20 cellular contexts compared by ENCODE assay signal in genomic region chr1:19014765-19015164, GRCh38.
"Had no signal": no experiment of that assay in that cellular context is flagged by ENCODE, and none has a peak within 500 bp of the region (broad histone marks: within the 10 kb centered on the region; RNA-seq: fewer than 3 reads in every experiment).

No MANE protein-coding gene starts in this region.

- H3K4me3 Mint-ChIP-seq: activated T-cell treated with anti-CD3 and anti-CD28 coated beads, Interleukin-2, amount 50 U/mL, for 4 hours; memory B cell; naive thymus-derived CD8-positive, alpha-beta T cell had no signal

- H3K36me3 Mint-ChIP-seq: naive thymus-derived CD8-positive, alpha-beta T cell had no signal

- DNase-seq: activated CD4-positive, alpha-beta T cell treated with anti-CD3 and anti-CD28 coated beads, Interleukin-2, amount 50 U/mL, for 48 hours; activated effector memory CD4-positive, alpha-beta T cell treated with anti-CD3 and anti-CD28 coated beads, Interleukin-2, amount 50 U/mL, for 16 hours; activated naive CD4-positive, alpha-beta T cell treated with anti-CD3 and anti-CD28 coated beads, Interleukin-2, amount 50 U/mL, for 16 hours; activated T-cell treated with anti-CD3 and anti-CD28 coated beads, Interleukin-2, amount 50 U/mL, for 4 hours; cortex of kidney; erythroblast; heart left ventricle; kidney glomerular epithelial cell; left ventricle myocardium inferior; naive thymus-derived CD8-positive, alpha-beta T cell; posterior cingulate gyrus; retina; stimulated activated naive CD8-positive, alpha-beta T cell treated with anti-CD3 and anti-CD28 coated beads, Interleukin-15, Interleukin-2, amounts not matched to agents 100 U/mL and 50 U/mL, for 24 hours; substantia nigra; tibial artery; uterus had no signal

- H3K27ac ChIP-seq: ascending aorta, gastroesophageal sphincter, heart left ventricle, left ventricle myocardium inferior, neutrophil, tibial artery, uterus had no signal

- H3K9me3 Mint-ChIP-seq: activated T-cell treated with anti-CD3 and anti-CD28 coated beads, Interleukin-2, amount 50 U/mL, for 4 hours; memory B cell had no signal

- H3K36me3 ChIP-seq: ascending aorta, gastroesophageal sphincter, heart left ventricle, left ventricle myocardium inferior, neutrophil, tibial artery, uterus had no signal

- H3K27ac Mint-ChIP-seq: memory B cell; naive thymus-derived CD8-positive, alpha-beta T cell had no signal

- H3K4me3 ChIP-seq: ascending aorta, gastroesophageal sphincter, heart left ventricle, left ventricle myocardium inferior, tibial artery, uterus had no signal

- H3K27me3 ChIP-seq: ascending aorta, gastroesophageal sphincter, heart left ventricle, tibial artery, uterus had no signal

- H3K9me3 ChIP-seq: ascending aorta, gastroesophageal sphincter, heart left ventricle, neutrophil, tibial artery, uterus had no signal

- H3K4me1 ChIP-seq: uterus had no signal

- ATAC-seq: activated T-cell treated with anti-CD3 and anti-CD28 coated beads, Interleukin-2, amount 50 U/mL, for 4 hours; gastroesophageal sphincter; heart left ventricle; naive thymus-derived CD8-positive, alpha-beta T cell; stimulated activated naive CD8-positive, alpha-beta T cell treated with anti-CD3 and anti-CD28 coated beads, Interleukin-15, Interleukin-2, amounts not matched to agents 100 U/mL and 50 U/mL, for 24 hours had no signal
